25 cellular contexts compared by ENCODE assay signal in the genomic region with DNA sequence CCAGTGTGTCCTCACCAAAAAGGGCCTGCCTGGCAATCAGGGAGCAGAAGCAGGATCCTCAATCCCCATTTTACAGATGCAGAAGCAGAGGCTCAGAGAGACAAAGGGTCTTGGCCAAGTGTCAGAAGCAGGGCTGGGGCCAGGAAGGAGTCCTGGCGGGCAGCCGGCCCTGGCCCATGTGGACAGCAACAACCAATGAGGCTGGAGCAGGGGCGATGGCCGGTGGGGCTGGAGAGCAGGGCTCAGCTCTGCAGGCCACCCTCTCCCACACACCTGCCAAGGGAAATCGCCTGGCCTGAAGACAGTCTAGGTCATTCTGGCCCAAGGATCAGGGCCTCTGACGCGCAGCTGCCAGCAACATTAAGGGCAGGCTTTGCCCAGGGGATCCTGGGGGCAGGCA.
DNase-seq lines count a peak whose midpoint lies in the region; ATAC-seq, FAIRE-seq and TF ChIP-seq lines count a peak whose summit lies in the region.
"Had no signal": no experiment of that assay in that cellular context is flagged by ENCODE, and none has a peak within 500 bp of the region (broad histone marks: within the 10 kb centered on the region; RNA-seq: fewer than 3 reads in every experiment).

No MANE protein-coding gene starts in this region.

- H4K91ac ChIP-seq in neuronal stem cell (ENCODE audit: low read depth, low read length, poor library complexity) = no peak overlapping the region

- TF ChIP-seq CTCF in HepG2 (CRISPR knock-in tag; IDR thresholded peaks at IDR 0.05) (no peak), right lobe of liver (IDR thresholded peaks at IDR 0.05) (no peak), WTC11 (IDR thresholded peaks at IDR 0.05) (no peak), stomach (IDR thresholded peaks at IDR 0.05) (no peak)

- peak overlapping the region; percentile 17 for H3K23ac ChIP-seq in neuronal stem cell (ENCODE audit: low read depth, low read length, poor library complexity)

- intact Hi-C loops in HepG2 (cut with micrococcal nuclease; ENCODE audit: unreplicated experiment) = no loop called here
- intact Hi-C loops in right lobe of liver (cut with DNase I) = no loop called here
- intact Hi-C loops in stomach (cut with DNase I; ENCODE audit: low total_unique reads) = no loop called here

- peaks cover 9% of the 10 kb centered on the region for H3K4me1 Mint-ChIP-seq in WTC11

- 79% methylated on average over 3 of the region's 7 CpGs for WGBS in HepG2 (ENCODE audit: low lambda C conversion rate)
- no CpG with 5 or more reads among the region's 7 CpGs for WGBS in right lobe of liver (ENCODE audit: insufficient coverage, low coverage, low lambda C conversion rate, missing lambda C conversion rate)
- no CpG with 5 or more reads among the region's 7 CpGs for WGBS in neuronal stem cell (ENCODE audit: extremely low coverage in 2 of 2, insufficient read length in 2 of 2, insufficient replicate concordance in 1 of 2), 2 donors
- WGBS in stomach, 5 donors = 83 to 92% (median 90%) methylated on average over 6 to 7 of the region's 7 CpGs

- H3K4me3 Mint-ChIP-seq in WTC11 = no peak overlapping the region
- H3K4me3 Mint-ChIP-seq: CD8-positive, alpha-beta T cell had no signal

- no peak for FAIRE-seq in HepG2 (lab: Jason Lieb, UNC)
- FAIRE-seq: A549, GM12891, GM18507 had no signal

- H2AK5ac ChIP-seq in neuronal stem cell (ENCODE audit: low read depth, low read length) = peak overlapping the region; percentile 57

- H4K8ac ChIP-seq in neuronal stem cell (ENCODE audit: low read depth, low read length) = no peak overlapping the region

- peaks cover 3 to 7% of the 10 kb centered on the region in 2 experiments; a peak in 3 of 5 replicates for H3K27me3 ChIP-seq in HepG2 (ENCODE audit: control insufficient read depth in 1 of 2, insufficient read depth in 2 of 2, low read length in 2 of 2)
- H3K27me3 ChIP-seq in right lobe of liver = no peaks in the 10 kb centered on the region
- no peaks in the 10 kb centered on the region for H3K27me3 ChIP-seq in neuronal stem cell (ENCODE audit: control insufficient read depth in 3 of 3, insufficient read depth in 3 of 3, low read depth in 1 of 3, low read length in 3 of 3)
- H3K27me3 ChIP-seq in stomach = no peaks in the 10 kb centered on the region
- H3K27me3 ChIP-seq: BE2C had no signal

- BruUV-seq in HepG2 (replicated peaks; lab: Mats Ljungman, UMichigan) = no TSS peak

- H4K20me1 ChIP-seq in HepG2 (ENCODE audit: insufficient read depth, low read length) = no peaks in the 10 kb centered on the region

- peaks cover 10% of the 10 kb centered on the region for H3K36me3 Mint-ChIP-seq in WTC11
- H3K36me3 Mint-ChIP-seq: CD4-positive, CD25-positive, alpha-beta regulatory T cell; CD8-positive, alpha-beta T cell had no signal

- H3K36me3 ChIP-seq in HepG2 (replicated peaks in 1 of 2; ENCODE audit: control insufficient read depth in 1 of 2, insufficient read depth in 2 of 2, low read length in 2 of 2) = no peaks in the 10 kb centered on the region
- no peaks in the 10 kb centered on the region for H3K36me3 ChIP-seq in right lobe of liver
- H3K36me3 ChIP-seq in neuronal stem cell (replicated peaks in 1 of 2; ENCODE audit: control insufficient read depth in 2 of 2, insufficient read depth in 2 of 2, low read length in 2 of 2) = no peaks in the 10 kb centered on the region
- peaks cover 0 to 6% (median 0%) of the 10 kb centered on the region in 4 donors for H3K36me3 ChIP-seq in stomach
- H3K36me3 ChIP-seq: BE2C had no signal

- POLR2A ChIA-PET in HepG2 (lab: Yijun Ruan, JAX) = no interaction called here
- POLR2A ChIA-PET in WTC11 (lab: Charles Lee) = no interaction called here

- H3K4ac ChIP-seq in neuronal stem cell (ENCODE audit: low read length) = no peak overlapping the region

- no peaks in the 10 kb centered on the region for H3K79me2 ChIP-seq in HepG2 (ENCODE audit: insufficient read depth, low read length)

- H2BK15ac ChIP-seq in neuronal stem cell (ENCODE audit: low read length) = no peak overlapping the region

- TF ChIP-seq POLR2A in HepG2 (IDR thresholded peaks at IDR 0.05; ENCODE audit: insufficient read depth in 1 of 2, low read depth in 2 of 2, low read length in 2 of 2) (no peak), right lobe of liver (IDR thresholded peaks at IDR 0.05) (no peak), stomach (IDR thresholded peaks at IDR 0.05) (no peak)

- H2BK12ac ChIP-seq in neuronal stem cell (ENCODE audit: low read length) = no peak overlapping the region

- CTCF ChIA-PET in HepG2 (lab: Yijun Ruan, JAX; ENCODE audit: low intra/inter-chr PET ratio, low total read pairs) (no interaction called here), WTC11 (lab: Charles Lee) (no interaction called here)

- H3K27ac ChIP-seq in HepG2 (ENCODE audit: extremely low read length, insufficient read depth, low read length) (no peak overlapping the region), right lobe of liver (no peak overlapping the region), neuronal stem cell (replicated peaks; ENCODE audit: low read length) (no peak overlapping the region), stomach (no peak overlapping the region)
- H3K27ac ChIP-seq: A549, C4-2B had no signal

- no peak overlapping the region for H3K4me3 ChIP-seq in HepG2 (replicated peaks in 1 of 3; ENCODE audit: insufficient read depth in 1 of 3, low read depth in 2 of 3, low read length in 3 of 3)
- no peak overlapping the region for H3K4me3 ChIP-seq in right lobe of liver
- H3K4me3 ChIP-seq in neuronal stem cell (ENCODE audit: low read length in 2 of 2) = no peak overlapping the region
- H3K4me3 ChIP-seq in stomach = no peak overlapping the region
- H3K4me3 ChIP-seq: A549 had no signal

- H3K9me3 Mint-ChIP-seq in WTC11 = peaks cover 16% of the 10 kb centered on the region

- H3K9me3 ChIP-seq in HepG2 (ENCODE audit: low read length) (0 out of 2 replicates have a peak, but pooled peaks cover 3% of the 10 kb centered on the region), right lobe of liver (no peaks in the 10 kb centered on the region), neuronal stem cell (replicated peaks in 1 of 2; ENCODE audit: control insufficient read depth in 2 of 2, insufficient read depth in 1 of 2, low read depth in 1 of 2, low read length in 2 of 2) (peaks cover 0 to 17% of the 10 kb centered on the region in 2 donors), stomach (peaks cover 0 to 12% (median 10%) of the 10 kb centered on the region in 4 donors)
- H3K9me3 ChIP-seq: BE2C, Caco-2 had no signal

- H3K27ac Mint-ChIP-seq in WTC11 = no peak overlapping the region
- H3K27ac Mint-ChIP-seq: CD4-positive, CD25-positive, alpha-beta regulatory T cell; CD8-positive, alpha-beta T cell had no signal

- H3K9ac ChIP-seq in HepG2 (ENCODE audit: insufficient read depth, low read depth, low read length) (no peak overlapping the region), neuronal stem cell (ENCODE audit: low read depth, low read length, poor library complexity) (no peak overlapping the region)

- no peak overlapping the region for H2BK5ac ChIP-seq in neuronal stem cell (ENCODE audit: low read length)

- no peak overlapping the region for H2AFZ ChIP-seq in HepG2 (ENCODE audit: low read length)
- H2AFZ ChIP-seq in neuronal stem cell (ENCODE audit: low read length) = no peak overlapping the region

- in situ Hi-C loops in HepG2 (cut with HindIII; ENCODE audit: extremely low pct_ligation_motif_present, low pct_unique_long_range_greater_than_20kb) = no loop called here

- H3K4me1 ChIP-seq in HepG2 (ENCODE audit: insufficient read depth, low read length) (0 out of 2 replicates have a peak, but pooled peaks cover 4% of the 10 kb centered on the region), right lobe of liver (no peaks in the 10 kb centered on the region), neuronal stem cell (ENCODE audit: control insufficient read depth in 2 of 2, insufficient read depth in 1 of 2, low read depth in 1 of 2, low read length in 2 of 2) (peaks cover 8 to 16% of the 10 kb centered on the region in 2 donors), stomach (peaks cover 0 to 18% (median 0%) of the 10 kb centered on the region in 4 donors)
- H3K4me1 ChIP-seq: A549, Caco-2 had no signal

- TF ChIP-seq EP300 in HepG2 (IDR thresholded peaks at IDR 0.05; ENCODE audit: low read depth in 2 of 2, low read length in 2 of 2) (no peak), HepG2 (CRISPR knock-in tag; IDR thresholded peaks at IDR 0.05; ENCODE audit: borderline replicate concordance) (no peak), stomach (IDR thresholded peaks at IDR 0.05) (no peak)

- peaks cover under 1% of the 10 kb centered on the region for H3K27me3 Mint-ChIP-seq in WTC11 (ENCODE audit: low read depth)
- H3K27me3 Mint-ChIP-seq: CD4-positive, CD25-positive, alpha-beta regulatory T cell had no signal

- no peak overlapping the region for H3K14ac ChIP-seq in neuronal stem cell (ENCODE audit: low read length)

- no peaks in the 10 kb centered on the region for H3K79me1 ChIP-seq in neuronal stem cell (ENCODE audit: low read depth, low read length)

- ATAC-seq in HepG2 (peak; percentile 2; the same call in 1 of the 3 replicates), right lobe of liver (no peak), WTC11 (no peak), HG03025 (IDR thresholded peaks at IDR 0.05; ENCODE audit: low FRiP score, unreplicated experiment) (no peak), GM19397 (IDR thresholded peaks at IDR 0.05; ENCODE audit: unreplicated experiment) (no peak)
- ATAC-seq: A549; CD8-positive, alpha-beta T cell had no signal

- no peak overlapping the region for H2BK120ac ChIP-seq in neuronal stem cell (ENCODE audit: low read depth, low read length)

- DNase-seq in HepG2 (ENCODE audit: low spot score) = no peak
- no peak for DNase-seq in right lobe of liver
- DNase-seq in WTC11 (ENCODE audit: low spot score) = no peak
- no peak for DNase-seq in neuronal stem cell (ENCODE audit: low spot score)
- DNase-seq in stomach = no peak
- DNase-seq: 8988T; ACHN; AML-193; BE2C; Caco-2; CD4-positive, CD25-positive, alpha-beta regulatory T cell; CD8-positive, alpha-beta T cell; DMS153; DMS79; EL; GF-D8; GOT3; H7; HCEC 1CT had no signal

- no peak for TF ChIP-seq RAD21 in HepG2 (CRISPR knock-in tag; IDR thresholded peaks at IDR 0.05)

- H3K18ac ChIP-seq in neuronal stem cell (ENCODE audit: low read length) = peak overlapping the region; percentile 11

- no peak overlapping the region for H3K4me2 ChIP-seq in HepG2 (ENCODE audit: low read depth, low read length)
- no peak overlapping the region for H3K4me2 ChIP-seq in neuronal stem cell (ENCODE audit: insufficient read depth, low read length, poor library complexity, severe bottlenecking)
- H3K4me2 ChIP-seq: A549 had no signal

TF ChIP-seq in HepG2, 621 proteins besides CTCF, POLR2A, EP300 and RAD21 (continues in another document):
- 0 out of 2 replicates have a peak, but pooled peaks have one; percentile 24 for TF ChIP-seq ZNF629 (CRISPR knock-in tag; conservative IDR thresholded peaks at IDR 0.05)
- no peak for TF ChIP-seq BORCS8-MEF2B (CRISPR knock-in tag; IDR thresholded peaks at IDR 0.05)
- TF ChIP-seq SMYD3 (CRISPR knock-in tag; IDR thresholded peaks at IDR 0.05) = no peak

TF ChIP-seq in WTC11, 78 proteins besides CTCF, POLR2A, EP300 and RAD21 (continues in another document):
- TF ChIP-seq IRF2 (CRISPR knock-in tag; IDR thresholded peaks at IDR 0.05; ENCODE audit: borderline replicate concordance, low read depth) = no peak
